Comparison of ENCODE assay signal across 23 cellular contexts in the genomic region with DNA sequence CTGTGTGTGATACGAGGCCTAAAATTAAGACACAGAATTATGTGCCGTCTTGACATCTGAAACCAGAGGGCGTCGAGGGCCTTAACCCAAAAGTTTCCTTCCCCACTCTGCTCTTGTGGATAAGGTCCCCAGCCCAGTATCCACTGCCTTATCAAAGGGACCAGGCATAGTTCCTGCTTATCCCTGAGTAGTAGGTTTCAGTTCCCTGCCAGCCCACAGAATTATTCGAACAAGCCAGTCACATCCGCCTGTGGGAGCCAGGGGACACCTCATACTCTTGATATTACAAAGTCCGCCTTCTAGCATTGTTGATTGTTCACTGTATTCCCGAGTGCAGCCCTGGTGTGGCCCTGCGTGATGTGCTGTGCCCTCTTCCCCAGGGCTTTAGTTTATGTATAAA. TPM values are rescaled to one million over a fixed set of nuclear protein-coding genes. Genes with fewer than 3 reads are reported as not detected.
DNase-seq lines count a peak whose midpoint lies in the region; ATAC-seq and TF ChIP-seq lines count a peak whose summit lies in the region.
"Had no signal": no experiment of that assay in that cellular context is flagged by ENCODE, and none has a peak within 500 bp of the region (broad histone marks: within the 10 kb centered on the region; RNA-seq: fewer than 3 reads in every experiment).

No MANE protein-coding gene starts in this region.

- peaks cover under 1 to 13% (median 9%) of the 10 kb centered on the region in 7 donors for H3K4me1 Mint-ChIP-seq in naive thymus-derived CD4-positive, alpha-beta T cell
- H3K4me1 Mint-ChIP-seq: brain, mesothelial cell of epicardium had no signal

- CTCF ChIA-PET in naive thymus-derived CD4-positive, alpha-beta T cell (lab: Charles Lee) = no interaction called here

- no peak overlapping the region for H3K27ac Mint-ChIP-seq in naive thymus-derived CD4-positive, alpha-beta T cell
- H3K27ac Mint-ChIP-seq: activated CD4-positive, alpha-beta T cell treated with anti-CD3 and anti-CD28 coated beads for 36 hours; activated naive CD4-positive, alpha-beta T cell treated with anti-CD3 and anti-CD28 coated beads, Interleukin-2, amount 50 U/mL, for 72 hours; brain; mesothelial cell of epicardium; T-helper 1 cell treated with Interleukin-12 subunit alpha and Interleukin-12 subunit beta and Interleukin-4 antibody, amounts not matched to agents 30 μg/mL and 1 μg/mL, for 36 hours had no signal

- peak; percentile 63 for ATAC-seq in HG03432 (IDR thresholded peaks at IDR 0.05; ENCODE audit: unreplicated experiment)
- peak; percentile 55 for ATAC-seq in naive thymus-derived CD4-positive, alpha-beta T cell
- ATAC-seq in GM18861 (IDR thresholded peaks at IDR 0.05; ENCODE audit: unreplicated experiment) = no peak
- ATAC-seq: activated CD4-positive, alpha-beta T cell treated with anti-CD3 and anti-CD28 coated beads for 36 hours; activated naive CD4-positive, alpha-beta T cell treated with anti-CD3 and anti-CD28 coated beads, Interleukin-2, amount 50 U/mL, for 72 hours had no signal

- H3K4me3 ChIP-seq in fibroblast of pulmonary artery (replicated peaks; ENCODE audit: low read depth, low read length) = no peak overlapping the region
- no peak overlapping the region for H3K4me3 ChIP-seq in naive thymus-derived CD4-positive, alpha-beta T cell (ENCODE audit: low read length)
- H3K4me3 ChIP-seq: esophagus muscularis mucosa, prostate gland, transverse colon had no signal

- DNase-seq in OCI-M2 (lab: John Stamatoyannopoulos, UW; ENCODE audit: unreplicated experiment) = peak; percentile 68
- peak; percentile 1 for DNase-seq in fibroblast of pulmonary artery (ENCODE audit: low read depth)
- no peak for DNase-seq in naive thymus-derived CD4-positive, alpha-beta T cell
- no peak for DNase-seq in activated CD4-positive, alpha-beta T cell treated with anti-CD3 and anti-CD28 coated beads, Interleukin-2, amount 50 U/mL, for 48 hours
- no peak for DNase-seq in GM19238 (ENCODE audit: insufficient read length, low spot score)
- no peak for DNase-seq in SW480 (ENCODE audit: low spot score)
- DNase-seq: activated CD4-positive, alpha-beta T cell treated with anti-CD3 and anti-CD28 coated beads for 36 hours; activated T-cell treated with anti-CD3 and anti-CD28 coated beads for 4 hours; MM.1S; NCI-H187; NCI-H226; stimulated activated naive CD4-positive, alpha-beta T cell treated with Interleukin-2 at 50 U/mL for 16 hours; transverse colon had no signal

- no peaks in the 10 kb centered on the region for H3K36me3 ChIP-seq in naive thymus-derived CD4-positive, alpha-beta T cell (ENCODE audit: control insufficient read depth in 2 of 3, insufficient read depth in 3 of 3, low read length in 3 of 3)
- H3K36me3 ChIP-seq: esophagus muscularis mucosa, prostate gland, transverse colon had no signal

- TF ChIP-seq CTCF in fibroblast of pulmonary artery (IDR thresholded peaks at IDR 0.05; ENCODE audit: low read length, missing control alignments) = no peak

- peaks cover 0 to 13% (median 4%) of the 10 kb centered on the region in 11 donors for H3K9me3 Mint-ChIP-seq in naive thymus-derived CD4-positive, alpha-beta T cell
- H3K9me3 Mint-ChIP-seq: T-helper 1 cell treated with Interleukin-12 subunit alpha and Interleukin-12 subunit beta and Interleukin-4 antibody, amounts not matched to agents 30 μg/mL and 1 μg/mL, for 36 hours had no signal

- H3K4me1 ChIP-seq in naive thymus-derived CD4-positive, alpha-beta T cell (ENCODE audit: control insufficient read depth in 2 of 2, insufficient read depth in 2 of 2, low read length in 2 of 2) = peaks cover 3 to 5% of the 10 kb centered on the region in 2 donors
- H3K4me1 ChIP-seq: esophagus muscularis mucosa, prostate gland, transverse colon had no signal

- peaks cover 0 to 14% (median 5%) of the 10 kb centered on the region in 5 donors for H3K36me3 Mint-ChIP-seq in naive thymus-derived CD4-positive, alpha-beta T cell

- intact Hi-C loops in naive thymus-derived CD4-positive, alpha-beta T cell (cut with micrococcal nuclease) = no loop called here

- POLR2A ChIA-PET in naive thymus-derived CD4-positive, alpha-beta T cell (lab: Charles Lee) = no interaction called here

- H3K27ac ChIP-seq in naive thymus-derived CD4-positive, alpha-beta T cell (ENCODE audit: low read depth, low read length) = no peak overlapping the region
- H3K27ac ChIP-seq: esophagus muscularis mucosa, prostate gland, transverse colon had no signal

- no peak overlapping the region for H3K4me3 Mint-ChIP-seq in naive thymus-derived CD4-positive, alpha-beta T cell
- H3K4me3 Mint-ChIP-seq: activated CD4-positive, alpha-beta T cell treated with anti-CD3 and anti-CD28 coated beads for 36 hours; brain; mesothelial cell of epicardium; T-helper 1 cell treated with Interleukin-12 subunit alpha and Interleukin-12 subunit beta and Interleukin-4 antibody, amounts not matched to agents 30 μg/mL and 1 μg/mL, for 36 hours had no signal

- H3K9me3 ChIP-seq in naive thymus-derived CD4-positive, alpha-beta T cell (ENCODE audit: control insufficient read depth in 2 of 3, low read length in 3 of 3) = no peaks in the 10 kb centered on the region
- H3K9me3 ChIP-seq: esophagus muscularis mucosa, prostate gland, transverse colon had no signal

- H3K27me3 ChIP-seq in naive thymus-derived CD4-positive, alpha-beta T cell (ENCODE audit: control insufficient read depth in 2 of 2, insufficient read depth in 2 of 2, low read length in 2 of 2) = no peaks in the 10 kb centered on the region
- H3K27me3 ChIP-seq: esophagus muscularis mucosa, transverse colon had no signal

- peaks cover 5 to 36% (median 13%) of the 10 kb centered on the region in 5 donors for H3K27me3 Mint-ChIP-seq in naive thymus-derived CD4-positive, alpha-beta T cell
- H3K27me3 Mint-ChIP-seq: brain had no signal

RNA-seq across cellular contexts. Expression of a gene that starts 5.4 kb away (rescaled TPM):
- total RNA-seq in naive thymus-derived CD4-positive, alpha-beta T cell = 1 to 10 TPM in 1 of 5 experiments, under 1 TPM in 4; 0.16 to 1.1 (median 0.51) TPM
- 1 to 10 TPM in 1 of 2 donors, under 1 TPM in 1; 0.73 to 2.2 TPM for polyA plus RNA-seq in naive thymus-derived CD4-positive, alpha-beta T cell
- total RNA-seq: mesothelial cell of epicardium had no signal
- polyA plus RNA-seq: BJ had no signal

RNA-seq across cellular contexts. Expression of a gene that starts 52.3 kb away (rescaled TPM):
- total RNA-seq in naive thymus-derived CD4-positive, alpha-beta T cell = 1 to 10 TPM in 2 of 5 experiments, under 1 TPM in 3; 0.49 to 3.0 (median 0.57) TPM
- polyA plus RNA-seq in naive thymus-derived CD4-positive, alpha-beta T cell = 1 to 10 TPM in 1 of 2 donors, not detected in 1; 2.3 TPM
- total RNA-seq: HT-29 had no signal

Comparison
In these comparisons a context has a peak if more than half of its experiments do, and no peak if none do; other contexts are left out.
1. DNase-seq: peak in OCI-M2 (single experiment) and fibroblast of pulmonary artery (single experiment); none in naive thymus-derived CD4-positive, alpha-beta T cell (0 of 9), activated CD4-positive, alpha-beta T cell treated with anti-CD3 and anti-CD28 coated beads, Interleukin-2, amount 50 U/mL, for 48 hours (0 of 2), GM19238 (single experiment) and SW480 (single experiment).